8 cellular contexts compared by ENCODE assay signal in genomic region chr11:66408488-66409214, GRCh38.
DNase-seq lines count a peak whose midpoint lies in the region; ATAC-seq and FAIRE-seq lines count a peak whose summit lies in the region.

No MANE protein-coding gene starts in this region.

- FAIRE-seq in islet of Langerhans (lab: Jason Lieb, UNC): peak; percentile 71

- ATAC-seq in HG02973 (IDR thresholded peaks at IDR 0.05; ENCODE audit: unreplicated experiment) (peak; percentile 61), GM19328 (IDR thresholded peaks at IDR 0.05; ENCODE audit: unreplicated experiment) (no peak)

- H3K27ac ChIP-seq in caudate nucleus (ENCODE audit: low read depth, low read length): peak overlapping the region; percentile 52

- DNase-seq in DMS79 (lab: John Stamatoyannopoulos, UW) (peak; percentile 88), NCI-H345 treated with DMSO at 0.1 percent for 48 hours (lab: John Stamatoyannopoulos, UW; ENCODE audit: unreplicated experiment) (peak; percentile 76), caudate nucleus (lab: John Stamatoyannopoulos, UW) (peak in 59 of 61 donors; percentile 23 to 95 (median 80))
- peak; percentile 86 to 99 (median 91) for DNase-seq in activated CD4-positive, CD25-positive, alpha-beta regulatory T cell (lab: John Stamatoyannopoulos, UW)
- DNase-seq in stimulated activated CD4-positive, alpha-beta T cell treated with anti-CD3 and anti-CD28 coated beads, Interleukin-12 subunit alpha, Interleukin-12 subunit beta, amount 100 ng/mL, for 4 hours: peak; percentile 96
